Comparison of ENCODE assay signal across 19 cellular contexts in the genomic region with DNA sequence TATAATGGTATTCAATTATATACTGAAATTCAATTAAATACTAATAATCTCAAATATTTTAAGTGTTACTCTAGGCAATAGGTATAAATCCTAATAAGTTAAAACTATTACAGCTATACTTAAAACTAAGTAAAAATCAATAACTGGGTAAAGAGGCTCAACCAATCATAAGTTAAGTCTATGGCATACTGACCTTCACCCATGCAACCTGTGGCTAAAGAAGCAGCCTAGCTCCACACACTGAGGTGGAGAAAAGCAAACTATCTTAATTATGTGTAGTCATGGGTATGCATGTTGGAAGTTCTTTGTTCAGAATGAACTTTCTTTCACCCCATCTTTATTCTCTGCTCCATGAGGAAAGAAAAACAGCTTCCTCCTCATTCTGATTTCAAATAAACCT.
"Had no signal": no experiment of that assay in that cellular context is flagged by ENCODE, and none has a peak within 500 bp of the region (broad histone marks: within the 10 kb centered on the region; RNA-seq: fewer than 3 reads in every experiment).

No MANE protein-coding gene starts in this region.

- DNase-seq: KBM-7, MV-4-11, NCI-H1092, NCI-H1436, NCI-H187, NCI-H2029, NCI-H2081 treated with DMSO at 0.1 percent for 48 hours, NCI-H2171, NCI-H226, NCI-H446, NCI-H510A, NCI-H524 treated with DMSO at 0.1 percent for 48 hours, NCI-H69, NCI-H774, Right ventricle myocardium superior, RPMI8226, SK-N-SH had no signal

- H3K9me3 ChIP-seq: SK-N-SH had no signal

- FAIRE-seq: HTR-8/SVneo, RCC 7860 had no signal
